16 cellular contexts compared by ENCODE assay signal in genomic region chr13:109500146-109500773, GRCh38.
DNase-seq lines count a peak whose midpoint lies in the region; ATAC-seq, FAIRE-seq and TF ChIP-seq lines count a peak whose summit lies in the region.
"Had no signal": no experiment of that assay in that cellular context is flagged by ENCODE, and none has a peak within 500 bp of the region (broad histone marks: within the 10 kb centered on the region; RNA-seq: fewer than 3 reads in every experiment).

No MANE protein-coding gene starts in this region.

- H3K27me3 ChIP-seq in A673 (replicated peaks; ENCODE audit: insufficient read depth, low read depth, low read length, poor library complexity) = no peaks in the 10 kb centered on the region
- H3K27me3 ChIP-seq: colonic mucosa had no signal

- H3K27ac ChIP-seq in A673 (ENCODE audit: low read depth, low read length, poor library complexity, severe bottlenecking) = no peak overlapping the region
- H3K27ac ChIP-seq: colonic mucosa had no signal

- no peaks in the 10 kb centered on the region for H3K9me3 ChIP-seq in A673 (ENCODE audit: low read depth, low read length, poor library complexity, severe bottlenecking)
- H3K9me3 ChIP-seq: colonic mucosa had no signal

- H3K4me3 ChIP-seq in A673 (ENCODE audit: low read depth, low read length, poor library complexity, severe bottlenecking) (no peak overlapping the region), WI38 (ENCODE audit: low read depth, low read length) (peak overlapping the region; percentile 5; the same call in 1 of the 2 replicates)
- H3K4me3 ChIP-seq: colonic mucosa had no signal

- no peaks in the 10 kb centered on the region for H3K36me3 ChIP-seq in A673 (ENCODE audit: insufficient read depth, low read length, poor library complexity, severe bottlenecking)
- H3K36me3 ChIP-seq: colonic mucosa had no signal

- no peak for TF ChIP-seq POLR2A in GM12892 (IDR thresholded peaks at IDR 0.05; ENCODE audit: low read depth, low read length)

- POLR2A ChIA-PET in A673 (lab: Charles Lee; ENCODE audit: low non-redundant PET) = no interaction called here

- ATAC-seq in GM21423 (IDR thresholded peaks at IDR 0.05; ENCODE audit: unreplicated experiment) = no peak
- ATAC-seq: activated CD8-positive, alpha-beta T cell treated with anti-CD3 and anti-CD28 coated beads, Interleukin-2, amount 10 ng/mL, durations not matched to agents 7 days and 5 days; activated naive CD4-positive, alpha-beta T cell treated with anti-CD3 and anti-CD28 coated beads, Interleukin-2, amount 50 U/mL, for 72 hours had no signal

- intact Hi-C loops in A673 (cut with micrococcal nuclease; ENCODE audit: unreplicated experiment) = no loop called here

- no TSS peak for BruUV-seq in A673 (replicated peaks; lab: Mats Ljungman, UMichigan)

- CTCF ChIA-PET in A673 (lab: Charles Lee) = no interaction called here

- H3K4me1 ChIP-seq in A673 (ENCODE audit: insufficient read depth, low read length, poor library complexity, severe bottlenecking) = peaks cover 13% of the 10 kb centered on the region
- H3K4me1 ChIP-seq: colonic mucosa had no signal

- TF ChIP-seq CTCF in A673 (conservative IDR thresholded peaks at IDR 0.05; ENCODE audit: low read depth, low read length) (peak; percentile 20; the same call in 1 of the 2 replicates), WI38 (IDR thresholded peaks at IDR 0.05; ENCODE audit: low read depth, low read length) (0 out of 2 replicates have a peak, but pooled peaks have one; percentile 17)

- peak; percentile 24 for DNase-seq in A673 (ENCODE audit: low spot score)
- peak; percentile 29 for DNase-seq in LHCN-M2 (ENCODE audit: low read depth)
- DNase-seq in iris pigment epithelial cell (ENCODE audit: low read depth) = peak; percentile 44
- no peak for DNase-seq in stimulated activated CD4-positive, alpha-beta T cell treated with anti-CD3 and anti-CD28 coated beads, Interleukin-1b, Interleukin-23, amount 100 ng/mL, for 48 hours
- no peak for DNase-seq in activated effector memory CD4-positive, alpha-beta T cell treated with Interleukin-2 at 50 U/mL for 16 hours
- DNase-seq in GM12892 (ENCODE audit: insufficient read length) = no peak
- DNase-seq: activated CD8-positive, alpha-beta T cell treated with anti-CD3 and anti-CD28 coated beads, Interleukin-2, amount 10 ng/mL, durations not matched to agents 7 days and 5 days; AML-193; colonic mucosa; foreskin melanocyte; left cardiac atrium; NK-92 treated with Interleukin-12 subunit alpha and Interleukin-12 subunit beta, amount 100 ng/mL, for 24 hours; T-helper 1 cell had no signal

- FAIRE-seq in GM12892 (lab: Jason Lieb, UNC) = no peak

Comparison
In these comparisons a context has a peak if more than half of its experiments do, and no peak if none do; other contexts are left out.
1. DNase-seq: peak in A673 (single experiment), LHCN-M2 (single experiment) and iris pigment epithelial cell (single experiment); none in stimulated activated CD4-positive, alpha-beta T cell treated with anti-CD3 and anti-CD28 coated beads, Interleukin-1b, Interleukin-23, amount 100 ng/mL, for 48 hours (single experiment), activated effector memory CD4-positive, alpha-beta T cell treated with Interleukin-2 at 50 U/mL for 16 hours (single experiment) and GM12892 (single experiment).